Comparison of ENCODE assay signal across 8 cellular contexts in the genomic region with DNA sequence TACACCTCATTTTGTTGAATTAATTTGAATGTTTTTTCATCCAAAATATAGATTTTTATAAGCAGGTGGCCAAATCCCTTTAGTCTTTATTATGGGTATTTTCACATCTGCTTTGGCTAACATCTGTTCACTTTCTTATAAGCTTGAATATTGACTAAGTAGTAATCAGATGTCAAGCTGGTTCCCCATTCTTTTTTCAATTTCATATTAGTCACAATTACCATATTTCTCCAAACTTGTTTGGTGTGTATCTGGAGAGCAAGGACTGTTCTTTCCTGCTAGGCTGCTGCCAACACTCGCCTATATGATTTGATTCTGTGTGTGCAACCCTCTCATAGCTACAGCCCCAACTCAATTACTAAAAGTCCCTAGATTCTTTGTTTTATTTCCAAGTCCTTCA.
"Had no signal": no experiment of that assay in that cellular context is flagged by ENCODE, and none has a peak within 500 bp of the region (broad histone marks: within the 10 kb centered on the region; RNA-seq: fewer than 3 reads in every experiment).

No MANE protein-coding gene starts in this region.

- ATAC-seq: GM12878 had no signal

- DNase-seq: GDM1, GF-D8 had no signal

- FAIRE-seq: G401.6, GM12878, GM12891, GM12892, GM18507, GM19239 had no signal

- H3K4me3 ChIP-seq: GM12878 had no signal
